1 cellular context compared by ENCODE assay signal in genomic region chr1:51919684-51920083, GRCh38.
TF ChIP-seq lines count a peak whose summit lies in the region.

No MANE protein-coding gene starts in this region.

TF ChIP-seq in GM23338, 12 proteins besides CTCF, POLR2A, EP300 and RAD21 (continued from another document):
- TF ChIP-seq, protein P1, sequence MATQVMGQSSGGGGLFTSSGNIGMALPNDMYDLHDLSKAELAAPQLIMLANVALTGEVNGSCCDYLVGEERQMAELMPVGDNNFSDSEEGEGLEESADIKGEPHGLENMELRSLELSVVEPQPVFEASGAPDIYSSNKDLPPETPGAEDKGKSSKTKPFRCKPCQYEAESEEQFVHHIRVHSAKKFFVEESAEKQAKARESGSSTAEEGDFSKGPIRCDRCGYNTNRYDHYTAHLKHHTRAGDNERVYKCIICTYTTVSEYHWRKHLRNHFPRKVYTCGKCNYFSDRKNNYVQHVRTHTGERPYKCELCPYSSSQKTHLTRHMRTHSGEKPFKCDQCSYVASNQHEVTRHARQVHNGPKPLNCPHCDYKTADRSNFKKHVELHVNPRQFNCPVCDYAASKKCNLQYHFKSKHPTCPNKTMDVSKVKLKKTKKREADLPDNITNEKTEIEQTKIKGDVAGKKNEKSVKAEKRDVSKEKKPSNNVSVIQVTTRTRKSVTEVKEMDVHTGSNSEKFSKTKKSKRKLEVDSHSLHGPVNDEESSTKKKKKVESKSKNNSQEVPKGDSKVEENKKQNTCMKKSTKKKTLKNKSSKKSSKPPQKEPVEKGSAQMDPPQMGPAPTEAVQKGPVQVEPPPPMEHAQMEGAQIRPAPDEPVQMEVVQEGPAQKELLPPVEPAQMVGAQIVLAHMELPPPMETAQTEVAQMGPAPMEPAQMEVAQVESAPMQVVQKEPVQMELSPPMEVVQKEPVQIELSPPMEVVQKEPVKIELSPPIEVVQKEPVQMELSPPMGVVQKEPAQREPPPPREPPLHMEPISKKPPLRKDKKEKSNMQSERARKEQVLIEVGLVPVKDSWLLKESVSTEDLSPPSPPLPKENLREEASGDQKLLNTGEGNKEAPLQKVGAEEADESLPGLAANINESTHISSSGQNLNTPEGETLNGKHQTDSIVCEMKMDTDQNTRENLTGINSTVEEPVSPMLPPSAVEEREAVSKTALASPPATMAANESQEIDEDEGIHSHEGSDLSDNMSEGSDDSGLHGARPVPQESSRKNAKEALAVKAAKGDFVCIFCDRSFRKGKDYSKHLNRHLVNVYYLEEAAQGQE (IDR thresholded peaks at IDR 0.05; ENCODE audit: unreplicated experiment), result no peak
- TF ChIP-seq ZNF462 (CRISPR knock-in tag; IDR thresholded peaks at IDR 0.05), result no peak
- no peak for TF ChIP-seq POLR2AphosphoS5 (IDR thresholded peaks at IDR 0.05; ENCODE audit: low read depth)
- no peak for TF ChIP-seq ZNF331 (CRISPR knock-in tag; IDR thresholded peaks at IDR 0.05; ENCODE audit: low read depth)
- no peak for TF ChIP-seq STAT1 (IDR thresholded peaks at IDR 0.05; ENCODE audit: unreplicated experiment)
- no peak for TF ChIP-seq CREB1 (CRISPR knock-in tag; IDR thresholded peaks at IDR 0.05; ENCODE audit: low read depth)
- TF ChIP-seq EZH2phosphoT487 (IDR thresholded peaks at IDR 0.05; ENCODE audit: unreplicated experiment), result no peak
- TF ChIP-seq EZH2 (IDR thresholded peaks at IDR 0.05; ENCODE audit: low read depth, unreplicated experiment), result no peak
- no peak for TF ChIP-seq ZNF114 (CRISPR knock-in tag; IDR thresholded peaks at IDR 0.05)
TF ChIP-seq in GM23338: peak in this region for 0.
